1 cellular context compared by ENCODE assay signal in genomic region chr17:12020595-12021590, GRCh38.
A peak's percentile ranks its signal among the peaks of the same experiment; 100 is the strongest.
TF ChIP-seq lines count a peak whose summit lies in the region.

MAP2K4 (plus strand) TSS chr17:12020877; CDS start chr17:12020887, 10 bp downstream.

TF ChIP-seq in HEK293, 187 proteins besides CTCF, POLR2A, EP300 and RAD21 (continued from another document and continues in another):
- TF ChIP-seq PRDM10 (tag by site-specific recombination; IDR thresholded peaks at IDR 0.05) (no peak), HOXC10 (CRISPR knock-in tag; IDR thresholded peaks at IDR 0.05) (no peak), ZNF621 (tag by site-specific recombination; IDR thresholded peaks at IDR 0.05) (no peak), GLI4 (tag by site-specific recombination; IDR thresholded peaks at IDR 0.05) (no peak), ZEB2 (tag by site-specific recombination; IDR thresholded peaks at IDR 0.05) (no peak), ZNF169 (tag by site-specific recombination; IDR thresholded peaks at IDR 0.05) (no peak), KLF7 (tag by site-specific recombination; IDR thresholded peaks at IDR 0.05; ENCODE audit: borderline replicate concordance) (no peak), ZNF610 (tag by site-specific recombination; IDR thresholded peaks at IDR 0.05; ENCODE audit: borderline replicate concordance) (no peak), ZBTB44 (tag by site-specific recombination; IDR thresholded peaks at IDR 0.05) (no peak), AEBP2 (tag by site-specific recombination; IDR thresholded peaks at IDR 0.05; ENCODE audit: borderline replicate concordance) (no peak), ZNF707 (tag by site-specific recombination; IDR thresholded peaks at IDR 0.05) (no peak), KLF16 (tag by site-specific recombination; IDR thresholded peaks at IDR 0.05) (no peak), SP2 (tag by site-specific recombination; IDR thresholded peaks at IDR 0.05) (peak; percentile 54), ZNF24 (tag by site-specific recombination; IDR thresholded peaks at IDR 0.05) (no peak), ZSCAN4 (tag by site-specific recombination; IDR thresholded peaks at IDR 0.05) (no peak), PRDM1 (tag by site-specific recombination; IDR thresholded peaks at IDR 0.05) (no peak), ZNF148 (tag by site-specific recombination; IDR thresholded peaks at IDR 0.05; ENCODE audit: borderline replicate concordance) (no peak), ZNF19 (tag by site-specific recombination; IDR thresholded peaks at IDR 0.05; ENCODE audit: low read depth) (no peak), ZNF114 (tag by site-specific recombination; IDR thresholded peaks at IDR 0.05) (no peak), ZNF324 (tag by site-specific recombination; IDR thresholded peaks at IDR 0.05) (no peak), EGR2 (tag by site-specific recombination; IDR thresholded peaks at IDR 0.05; ENCODE audit: low read depth) (no peak), ZNF623 (tag by site-specific recombination; IDR thresholded peaks at IDR 0.05) (no peak), SETDB1 (IDR thresholded peaks at IDR 0.05; ENCODE audit: insufficient read length, low read length) (no peak), ZNF121 (tag by site-specific recombination; IDR thresholded peaks at IDR 0.05) (no peak), KLF17 (tag by site-specific recombination; IDR thresholded peaks at IDR 0.05) (no peak), ZNF366 (tag by site-specific recombination; conservative IDR thresholded peaks at IDR 0.05) (no peak), ZNF26 (tag by site-specific recombination; IDR thresholded peaks at IDR 0.05) (no peak), ZNF138 (tag by site-specific recombination; IDR thresholded peaks at IDR 0.05; ENCODE audit: borderline replicate concordance) (no peak), ZNF654 (tag by site-specific recombination; IDR thresholded peaks at IDR 0.05; ENCODE audit: low read depth) (no peak), ZNF350 (tag by site-specific recombination; IDR thresholded peaks at IDR 0.05) (no peak), ZNF624 (tag by site-specific recombination; IDR thresholded peaks at IDR 0.05) (no peak), ZSCAN23 (tag by site-specific recombination; IDR thresholded peaks at IDR 0.05) (no peak), ZNF776 (tag by site-specific recombination; IDR thresholded peaks at IDR 0.05; ENCODE audit: borderline replicate concordance) (no peak), ZNF664 (tag by site-specific recombination; IDR thresholded peaks at IDR 0.05) (no peak), KLF1 (tag by site-specific recombination; IDR thresholded peaks at IDR 0.05) (peak; percentile 57), KLF9 (tag by site-specific recombination; IDR thresholded peaks at IDR 0.05; ENCODE audit: low read depth) (peak; percentile 97), PRDM6 (tag by site-specific recombination; IDR thresholded peaks at IDR 0.05) (no peak), RBAK (tag by site-specific recombination; IDR thresholded peaks at IDR 0.05) (no peak), ZNF133 (tag by site-specific recombination; IDR thresholded peaks at IDR 0.05) (no peak), ZNF585B (tag by site-specific recombination; IDR thresholded peaks at IDR 0.05) (no peak), ZBTB8A (tag by site-specific recombination; IDR thresholded peaks at IDR 0.05) (peak; percentile 61; the same call in 1 of the 2 replicates), ZSCAN18 (tag by site-specific recombination; IDR thresholded peaks at IDR 0.05) (no peak), ZNF16 (tag by site-specific recombination; IDR thresholded peaks at IDR 0.05; ENCODE audit: low read depth) (no peak), BCL11A (tag by site-specific recombination; IDR thresholded peaks at IDR 0.05; ENCODE audit: low read depth) (no peak), ZNF513 (tag by site-specific recombination; IDR thresholded peaks at IDR 0.05) (no peak)
